In the genomic region with DNA sequence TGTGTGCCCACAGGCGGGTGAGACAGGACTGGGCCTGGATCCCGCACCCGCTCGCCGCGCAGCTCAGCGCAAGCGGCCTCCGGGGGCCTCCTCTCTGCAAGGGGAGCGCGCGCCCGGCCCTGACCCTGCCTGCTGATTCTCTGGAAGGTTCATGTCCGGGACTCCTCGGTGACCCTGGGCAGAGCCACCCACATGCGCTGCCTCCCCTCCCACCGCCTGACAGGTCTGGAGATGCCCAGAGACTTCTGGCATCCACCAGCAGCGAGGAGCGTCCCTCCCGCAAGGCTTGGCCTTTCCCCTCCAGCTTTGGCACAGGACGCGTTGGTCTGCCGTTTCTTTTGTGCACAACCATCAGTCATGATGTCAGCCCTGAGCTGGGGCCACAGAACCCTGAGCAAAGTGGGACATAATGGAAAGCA, we compare ENCODE assay signal across 15 cellular contexts. TPM values are rescaled to one million over a fixed set of nuclear protein-coding genes. Genes with fewer than 3 reads are reported as not detected.
A peak's percentile ranks its signal among the peaks of the same experiment; 100 is the strongest.
DNase-seq lines count a peak whose midpoint lies in the region; ATAC-seq, FAIRE-seq and TF ChIP-seq lines count a peak whose summit lies in the region.
"Had no signal": no experiment of that assay in that cellular context is flagged by ENCODE, and none has a peak within 500 bp of the region (broad histone marks: within the 10 kb centered on the region; RNA-seq: fewer than 3 reads in every experiment).

No MANE protein-coding gene starts in this region.

- H3F3A ChIP-seq in SK-N-SH (replicated peaks; ENCODE audit: insufficient read depth): no peaks in the 10 kb centered on the region

- H3K4me3 ChIP-seq in liver (ENCODE audit: low read depth in 1 of 3, low read length in 3 of 3) (no peak overlapping the region), HepG2 (replicated peaks in 1 of 3; ENCODE audit: insufficient read depth in 1 of 3, low read depth in 2 of 3, low read length in 3 of 3) (no peak overlapping the region), left ventricle myocardium inferior (peak overlapping the region; percentile 53), OCI-LY7 (ENCODE audit: low read depth, low read length, poor library complexity, severe bottlenecking) (no peak overlapping the region), SK-N-SH (ENCODE audit: low read depth in 2 of 2, low read length in 1 of 2) (no peak overlapping the region)
- H3K4me3 ChIP-seq: dorsolateral prefrontal cortex had no signal

- no peaks in the 10 kb centered on the region for H3K79me2 ChIP-seq in HepG2 (ENCODE audit: insufficient read depth, low read length)
- H3K79me2 ChIP-seq in OCI-LY7 (ENCODE audit: insufficient read depth, low read depth, low read length): no peaks in the 10 kb centered on the region
- no peaks in the 10 kb centered on the region for H3K79me2 ChIP-seq in SK-N-SH (ENCODE audit: insufficient read depth)

- no peaks in the 10 kb centered on the region for H3K36me3 Mint-ChIP-seq in T-helper 17 cell (ENCODE audit: low read depth)
- H3K36me3 Mint-ChIP-seq: natural killer cell treated with Interleukin-12 subunit alpha and Interleukin-12 subunit beta and Interleukin-15 and Interleukin-18, amount 100 ng/mL, for 72 hours had no signal

- intact Hi-C loops in HepG2 (cut with micrococcal nuclease; ENCODE audit: unreplicated experiment) (no loop called here), left ventricle myocardium inferior (cut with micrococcal nuclease) (no loop called here), posterior vena cava (cut with DNase I) (loop anchor here in 1 of 2 donors (2.0 kb wide), 1 partner anchor 43 kb away; a partner anchor contains a TSS), OCI-LY7 (cut with micrococcal nuclease; ENCODE audit: unreplicated experiment) (no loop called here)

- H3K9ac ChIP-seq in liver (ENCODE audit: low read depth in 1 of 2, low read length in 2 of 2) (no peak overlapping the region), HepG2 (ENCODE audit: insufficient read depth, low read depth, low read length) (no peak overlapping the region), SK-N-SH (no peak overlapping the region)
- H3K9ac ChIP-seq: KMS-11 had no signal

- no peak for TF ChIP-seq POLR2A in HepG2 (IDR thresholded peaks at IDR 0.05; ENCODE audit: insufficient read depth in 1 of 2, low read depth in 2 of 2, low read length in 2 of 2)

- H3K27ac Mint-ChIP-seq in T-helper 17 cell: no peak overlapping the region
- H3K27ac Mint-ChIP-seq: natural killer cell treated with Interleukin-12 subunit alpha and Interleukin-12 subunit beta and Interleukin-15 and Interleukin-18, amount 100 ng/mL, for 72 hours had no signal

- H3K4me3 Mint-ChIP-seq in T-helper 17 cell: no peak overlapping the region
- H3K4me3 Mint-ChIP-seq: natural killer cell treated with Interleukin-12 subunit alpha and Interleukin-12 subunit beta and Interleukin-15 and Interleukin-18, amount 100 ng/mL, for 72 hours had no signal

- POLR2A ChIA-PET in HepG2 (lab: Yijun Ruan, JAX): no interaction called here
- POLR2A ChIA-PET in OCI-LY7 (lab: Charles Lee): no interaction called here
- POLR2A ChIA-PET in SK-N-SH (lab: Yijun Ruan, JAX): no interaction called here

- no peak for TF ChIP-seq EP300 in HepG2 (IDR thresholded peaks at IDR 0.05; ENCODE audit: low read depth in 2 of 2, low read length in 2 of 2)
- no peak for TF ChIP-seq EP300 in HepG2 (CRISPR knock-in tag; IDR thresholded peaks at IDR 0.05; ENCODE audit: borderline replicate concordance)
- no peak for TF ChIP-seq EP300 in SK-N-SH (IDR thresholded peaks at IDR 0.05; ENCODE audit: borderline replicate concordance in 1 of 2, low read depth in 1 of 2, low read length in 1 of 2)

- TF ChIP-seq CTCF in liver (IDR thresholded peaks at IDR 0.05; ENCODE audit: low read depth, low read length, missing input control) (no peak), HepG2 (CRISPR knock-in tag; IDR thresholded peaks at IDR 0.05) (no peak), left ventricle myocardium inferior (IDR thresholded peaks at IDR 0.05; ENCODE audit: borderline replicate concordance) (no peak), OCI-LY7 (conservative IDR thresholded peaks at IDR 0.05; ENCODE audit: low read length) (no peak), SK-N-SH (IDR thresholded peaks at IDR 0.05) (no peak)

- BruUV-seq in HepG2 (replicated peaks; lab: Mats Ljungman, UMichigan) (no TSS peak), OCI-LY7 (replicated peaks; lab: Mats Ljungman, UMichigan) (no TSS peak)

- no peak for FAIRE-seq in HepG2 (lab: Jason Lieb, UNC)

- H3K36me3 ChIP-seq in liver (ENCODE audit: control insufficient read depth in 4 of 4, insufficient read depth in 3 of 4, low read depth in 1 of 4, low read length in 3 of 4) (no peaks in the 10 kb centered on the region), HepG2 (replicated peaks in 1 of 2; ENCODE audit: control insufficient read depth in 1 of 2, insufficient read depth in 2 of 2, low read length in 2 of 2) (no peaks in the 10 kb centered on the region), left ventricle myocardium inferior (no peaks in the 10 kb centered on the region), OCI-LY7 (ENCODE audit: insufficient read depth, low read length) (no peaks in the 10 kb centered on the region), SK-N-SH (replicated peaks in 1 of 2; ENCODE audit: control insufficient read depth in 1 of 2, insufficient read depth in 2 of 2, low read length in 1 of 2) (no peaks in the 10 kb centered on the region)

- H3K27me3 Mint-ChIP-seq in T-helper 17 cell: peaks cover 25% of the 10 kb centered on the region

- H3K4me2 ChIP-seq in HepG2 (ENCODE audit: low read depth, low read length): no peak overlapping the region
- H3K4me2 ChIP-seq in OCI-LY7 (ENCODE audit: low read length): no peak overlapping the region
- no peak overlapping the region for H3K4me2 ChIP-seq in SK-N-SH
- H3K4me2 ChIP-seq: KMS-11 had no signal

- H3K9me2 ChIP-seq in OCI-LY7 (ENCODE audit: insufficient read depth, low read length): no peaks in the 10 kb centered on the region
- H3K9me2 ChIP-seq in SK-N-SH: no peaks in the 10 kb centered on the region

- H2AFZ ChIP-seq in HepG2 (ENCODE audit: low read length) (no peak overlapping the region), OCI-LY7 (ENCODE audit: low read length) (no peak overlapping the region), SK-N-SH (ENCODE audit: low read depth) (no peak overlapping the region)

- H3K4me1 Mint-ChIP-seq in T-helper 17 cell: peaks cover 7% of the 10 kb centered on the region

- no peak for TF ChIP-seq RAD21 in liver (IDR thresholded peaks at IDR 0.05)
- no peak for TF ChIP-seq RAD21 in HepG2 (CRISPR knock-in tag; IDR thresholded peaks at IDR 0.05)
- no peak for TF ChIP-seq RAD21 in SK-N-SH (IDR thresholded peaks at IDR 0.05; ENCODE audit: low read length)

- CTCF ChIA-PET in HepG2 (lab: Yijun Ruan, JAX; ENCODE audit: low intra/inter-chr PET ratio, low total read pairs) (no interaction called here), OCI-LY7 (lab: Charles Lee; ENCODE audit: unreplicated experiment) (no interaction called here), SK-N-SH (lab: Yijun Ruan, JAX) (interaction anchor here (1.1 kb wide), 1 partner anchor 82 kb away, joined by 3 read pairs; no protein-coding TSS in a partner anchor)

- H3K27me3 ChIP-seq in liver (ENCODE audit: control insufficient read depth in 4 of 4, insufficient read depth in 4 of 4, low read length in 3 of 4) (no peaks in the 10 kb centered on the region), HepG2 (ENCODE audit: control insufficient read depth in 1 of 2, insufficient read depth in 2 of 2, low read length in 2 of 2) (peaks cover 0 to 3% of the 10 kb centered on the region in 2 experiments; a peak in 2 of 5 replicates), left ventricle myocardium inferior (ENCODE audit: low read depth) (no peaks in the 10 kb centered on the region), SK-N-SH (ENCODE audit: insufficient read depth) (no peaks in the 10 kb centered on the region)

- H3K9me3 ChIP-seq in liver (ENCODE audit: control insufficient read depth in 4 of 4, low read length in 3 of 4) (peaks cover 0 to under 1% (median 0%) of the 10 kb centered on the region in 4 donors), HepG2 (ENCODE audit: low read length) (no peaks in the 10 kb centered on the region; the same call in none of the 2 replicates), left ventricle myocardium inferior (replicated peaks) (peaks cover 4% of the 10 kb centered on the region), T-helper 17 cell (ENCODE audit: control insufficient read depth, low read length, poor library complexity, severe bottlenecking) (no peaks in the 10 kb centered on the region), OCI-LY7 (ENCODE audit: low read length) (no peaks in the 10 kb centered on the region), SK-N-SH (no peaks in the 10 kb centered on the region)

- 84% methylated on average over 23 of the region's 23 CpGs for WGBS in liver
- WGBS in HepG2 (ENCODE audit: low lambda C conversion rate): 82% methylated on average over 12 of the region's 23 CpGs
- 89% methylated on average over 7 of the region's 23 CpGs for WGBS in SK-N-SH (ENCODE audit: low lambda C conversion rate)

- no peak for ATAC-seq in HepG2
- ATAC-seq in T-helper 17 cell: no peak
- ATAC-seq in HG03469 (IDR thresholded peaks at IDR 0.05; ENCODE audit: unreplicated experiment): no peak
- ATAC-seq: natural killer cell treated with Interleukin-12 subunit alpha and Interleukin-12 subunit beta and Interleukin-15 and Interleukin-18, amount 100 ng/mL, for 72 hours had no signal

- H3K4me1 ChIP-seq in liver (ENCODE audit: control insufficient read depth in 4 of 4, insufficient read depth in 4 of 4, low read length in 3 of 4): no peaks in the 10 kb centered on the region
- H3K4me1 ChIP-seq in HepG2 (ENCODE audit: insufficient read depth, low read length): no peaks in the 10 kb centered on the region
- peaks cover 41% of the 10 kb centered on the region for H3K4me1 ChIP-seq in left ventricle myocardium inferior
- H3K4me1 ChIP-seq in OCI-LY7 (ENCODE audit: insufficient read depth, low read length, poor library complexity, severe bottlenecking): no peaks in the 10 kb centered on the region
- peaks cover 0 to 7% of the 10 kb centered on the region in 2 experiments; a peak in 2 of 4 replicates for H3K4me1 ChIP-seq in SK-N-SH (ENCODE audit: control insufficient read depth in 1 of 2, insufficient read depth in 2 of 2, low read depth in 1 of 2, low read length in 1 of 2)

- DNase-seq in HepG2 (ENCODE audit: low spot score) (no peak), left ventricle myocardium inferior (no peak), posterior vena cava (ENCODE audit: low spot score) (peak; percentile 88), T-helper 17 cell (no peak), OCI-LY7 (ENCODE audit: low spot score) (no peak), SK-N-SH (no peak)
- DNase-seq: activated CD4-positive, CD25-positive, alpha-beta regulatory T cell; NCI-H2227 treated with DMSO at 0.1 percent for 48 hours; SHP77 treated with DMSO at 0.1 percent for 48 hours; stimulated activated CD4-positive, alpha-beta T cell treated with anti-CD3 and anti-CD28 coated beads, Interleukin-4, amount 100 ng/mL, for 1 hour had no signal

- peak overlapping the region; percentile 13 to 31 for H3K27ac ChIP-seq in liver (ENCODE audit: low read depth in 1 of 2, low read length in 2 of 2)
- H3K27ac ChIP-seq in HepG2 (ENCODE audit: extremely low read length, insufficient read depth, low read length): no peak overlapping the region
- H3K27ac ChIP-seq in left ventricle myocardium inferior (replicated peaks): peak overlapping the region; percentile 93
- H3K27ac ChIP-seq in OCI-LY7 (ENCODE audit: low read depth, low read length, poor library complexity, severe bottlenecking): no peak overlapping the region
- no peak overlapping the region for H3K27ac ChIP-seq in SK-N-SH (ENCODE audit: low read depth in 2 of 2, low read length in 1 of 2)
- H3K27ac ChIP-seq: KMS-11 had no signal

- in situ Hi-C loops in HepG2 (cut with HindIII; ENCODE audit: extremely low pct_ligation_motif_present, low pct_unique_long_range_greater_than_20kb): no loop called here

- no peaks in the 10 kb centered on the region for H4K20me1 ChIP-seq in HepG2 (ENCODE audit: insufficient read depth, low read length)
- no peaks in the 10 kb centered on the region for H4K20me1 ChIP-seq in OCI-LY7 (ENCODE audit: insufficient read depth, low read length)
- H4K20me1 ChIP-seq in SK-N-SH (ENCODE audit: insufficient read depth): no peaks in the 10 kb centered on the region

RNA-seq across cellular contexts. Expression of a gene that starts 42.0 kb away (rescaled TPM):
- total RNA-seq in liver: 10 to 100 TPM; 39.1 to 44.3 TPM
- polyA plus RNA-seq in liver: 10 to 100 TPM in 1 of 2 donors, 1 to 10 TPM in 1; 5.8 to 80.8 TPM
- total RNA-seq in HepG2 (2016; rRNA removed; fragmentation: Illumina TruSeq; extraction: Trizol): 0.07 and 0.14 TPM in 2 replicates
- total RNA-seq in HepG2 (2016; cell fraction: cytosol; rRNA removed; fragmentation: Illumina TruSeq; extraction: Trizol; ENCODE audit: low read depth): not detected in 2 replicates
- 0.06 TPM in 1 of 2 replicates, not detected in the other for total RNA-seq in HepG2 (2016; cell fraction: insoluble cytoplasmic fraction; rRNA removed; fragmentation: Illumina TruSeq; extraction: Trizol)
- total RNA-seq in HepG2 (2016; cell fraction: membrane; rRNA removed; fragmentation: Illumina TruSeq; extraction: Trizol): not detected in 2 replicates
- 0.13 and 0.22 TPM in 2 replicates for total RNA-seq in HepG2 (2016; cell fraction: nucleus; rRNA removed; fragmentation: Illumina TruSeq; extraction: Trizol)
- 0.41 and 1.6 TPM in 2 replicates for polyA plus RNA-seq in HepG2 (2011; rRNA removed)
- polyA plus RNA-seq in HepG2 (2011; cell fraction: cytosol; rRNA removed): 0.27 and 0.31 TPM in 2 replicates
- polyA plus RNA-seq in HepG2 (2011; cell fraction: nucleus; rRNA removed): 8.5 and 10.4 TPM in 2 replicates
- 0.36 and 0.81 TPM in 2 replicates for polyA plus RNA-seq in HepG2 (2012)
- polyA plus RNA-seq in HepG2 (2016; cell fraction: cytosol; fragmentation: Illumina TruSeq; extraction: Trizol; ENCODE audit: low read depth): not detected in 2 replicates
- not detected in 2 replicates for polyA plus RNA-seq in HepG2 (2016; cell fraction: insoluble cytoplasmic fraction; fragmentation: Illumina TruSeq; extraction: Trizol; ENCODE audit: low read depth)
- not detected in 2 replicates for polyA plus RNA-seq in HepG2 (2016; cell fraction: membrane; fragmentation: Illumina TruSeq; extraction: Trizol; ENCODE audit: low read depth)
- polyA plus RNA-seq in HepG2 (2016; cell fraction: nucleus; fragmentation: Illumina TruSeq; extraction: Trizol; ENCODE audit: insufficient read depth, low read depth): 0.48 and 0.69 TPM in 2 replicates
- polyA minus RNA-seq in HepG2 (2011; rRNA and poly(A)+ RNA removed; ENCODE audit: low replicate concordance): 0.44 TPM in 1 of 2 replicates, not detected in the other
- not detected in 2 replicates for polyA minus RNA-seq in HepG2 (2011; cell fraction: cytosol; rRNA and poly(A)+ RNA removed)
- polyA minus RNA-seq in HepG2 (2011; cell fraction: nucleus; rRNA and poly(A)+ RNA removed): 0.52 and 1.2 TPM in 2 replicates
- 157 TPM for total RNA-seq in left ventricle myocardium inferior
- total RNA-seq in posterior vena cava: 1,000 to 10,000 TPM; 1,504 to 1,642 TPM
- 10 to 100 TPM; 15.1 to 19.8 TPM for total RNA-seq in T-helper 17 cell
- 0.13 TPM in 1 of 2 replicates, not detected in the other for total RNA-seq in OCI-LY7 (2014; rRNA removed; shearing (Covaris generic))
- not detected in 2 replicates for total RNA-seq in OCI-LY7 (2022)
- 66.6 and 108 TPM in 2 replicates for polyA plus RNA-seq in SK-N-SH (2012; rRNA removed)
- polyA plus RNA-seq in SK-N-SH (2012; cell fraction: cytosol; rRNA removed): 38.5 and 67.6 TPM in 2 replicates
- 184 and 188 TPM in 2 replicates for polyA plus RNA-seq in SK-N-SH (2012; cell fraction: nucleus; rRNA removed)

Comparison
In these comparisons a context has a peak if more than half of its experiments do, and no peak if none do; other contexts are left out.
1. H3K27ac ChIP-seq: peak in liver (2 of 2) and left ventricle myocardium inferior (single experiment); none in HepG2 (single experiment), OCI-LY7 (single experiment) and SK-N-SH (0 of 2).
2. RNA of a gene that starts 42.0 kb away (total RNA-seq): 1,504 to 1,642 TPM in posterior vena cava, 157 TPM in left ventricle myocardium inferior (single experiment), 39.1 to 44.3 TPM in liver and 15.1 to 19.8 TPM in T-helper 17 cell; 0.06 to 0.22 TPM in HepG2 and 0.13 TPM in OCI-LY7; every median in the first group is over 10 times any median in the second.